ENCODE assay signal across 15 cellular contexts in genomic region chr9:37428345-37428744, GRCh38. TPM values are rescaled to one million over a fixed set of nuclear protein-coding genes. Genes with fewer than 3 reads are reported as not detected.
A peak's percentile ranks its signal among the peaks of the same experiment; 100 is the strongest.
DNase-seq lines count a peak whose midpoint lies in the region; ATAC-seq and TF ChIP-seq lines count a peak whose summit lies in the region.
"Had no signal": no experiment of that assay in that cellular context is flagged by ENCODE, and none has a peak within 500 bp of the region (broad histone marks: within the 10 kb centered on the region; RNA-seq: fewer than 3 reads in every experiment).

No MANE protein-coding gene starts in this region.

- no peak overlapping the region for H3K27ac Mint-ChIP-seq in CD4-positive, alpha-beta T cell
- H3K27ac Mint-ChIP-seq in nephron progenitor cell: peak overlapping the region; percentile 63
- peak overlapping the region; percentile 17 for H3K27ac Mint-ChIP-seq in stimulated activated effector memory CD8-positive, alpha-beta T cell treated with anti-CD3 and anti-CD28 coated beads, Interleukin-12 subunit alpha, Interleukin-12 subunit beta, amount 100 ng/mL, for 72 hours

- no peaks in the 10 kb centered on the region for H3K9me3 Mint-ChIP-seq in CD4-positive, alpha-beta T cell
- H3K9me3 Mint-ChIP-seq in nephron progenitor cell: no peaks in the 10 kb centered on the region
- H3K9me3 Mint-ChIP-seq in stimulated activated effector memory CD8-positive, alpha-beta T cell treated with anti-CD3 and anti-CD28 coated beads, Interleukin-12 subunit alpha, Interleukin-12 subunit beta, amount 100 ng/mL, for 72 hours: no peaks in the 10 kb centered on the region
- H3K9me3 Mint-ChIP-seq: CD4-positive, CD25-positive, alpha-beta regulatory T cell; H9 had no signal

- no peak for ATAC-seq in CD4-positive, alpha-beta T cell (ENCODE audit: poor library complexity)
- no peak for ATAC-seq in stimulated activated effector memory CD8-positive, alpha-beta T cell treated with anti-CD3 and anti-CD28 coated beads, Interleukin-12 subunit alpha, Interleukin-12 subunit beta, amount 100 ng/mL, for 72 hours
- ATAC-seq in HG03342 (IDR thresholded peaks at IDR 0.05; ENCODE audit: unreplicated experiment) (no peak), GM19351 (IDR thresholded peaks at IDR 0.05; ENCODE audit: unreplicated experiment) (no peak)

- no peak for DNase-seq in CD4-positive, alpha-beta T cell
- DNase-seq in RWPE1 (ENCODE audit: low spot score) (no peak), nephron progenitor cell (no peak), anterior cingulate cortex (lab: John Stamatoyannopoulos, UW) (no peak)
- DNase-seq in stimulated activated effector memory CD8-positive, alpha-beta T cell treated with anti-CD3 and anti-CD28 coated beads, Interleukin-12 subunit alpha, Interleukin-12 subunit beta, amount 100 ng/mL, for 72 hours (ENCODE audit: low spot score in 2 of 2): no peak
- DNase-seq: BE2C; C1 segment of cervical spinal cord; Caco-2; CD4-positive, CD25-positive, alpha-beta regulatory T cell; DMS153; DMS79; GDM1; H9 had no signal

- H3K27ac ChIP-seq in CD4-positive, alpha-beta T cell (ENCODE audit: low read depth, low read length): no peak overlapping the region
- peak overlapping the region; percentile 24; the same call in 1 of the 2 replicates for H3K27ac ChIP-seq in RWPE1

- H3K27me3 Mint-ChIP-seq in CD4-positive, alpha-beta T cell: no peaks in the 10 kb centered on the region
- no peaks in the 10 kb centered on the region for H3K27me3 Mint-ChIP-seq in nephron progenitor cell (ENCODE audit: low read depth, poor library complexity)
- H3K27me3 Mint-ChIP-seq: CD4-positive, CD25-positive, alpha-beta regulatory T cell had no signal

- TF ChIP-seq CTCF in CD4-positive, alpha-beta T cell (IDR thresholded peaks at IDR 0.05): no peak
- TF ChIP-seq CTCF in RWPE1 (conservative IDR thresholded peaks at IDR 0.05; ENCODE audit: low read depth) (no peak), nephron progenitor cell (IDR thresholded peaks at IDR 0.05) (no peak)

- peaks cover 13% of the 10 kb centered on the region for H3K4me1 Mint-ChIP-seq in CD4-positive, alpha-beta T cell (ENCODE audit: low read depth)
- peaks cover 38% of the 10 kb centered on the region for H3K4me1 Mint-ChIP-seq in nephron progenitor cell
- peaks cover 13% of the 10 kb centered on the region for H3K4me1 Mint-ChIP-seq in stimulated activated effector memory CD8-positive, alpha-beta T cell treated with anti-CD3 and anti-CD28 coated beads, Interleukin-12 subunit alpha, Interleukin-12 subunit beta, amount 100 ng/mL, for 72 hours

- peaks cover 54% of the 10 kb centered on the region for H3K36me3 Mint-ChIP-seq in CD4-positive, alpha-beta T cell (ENCODE audit: low read depth)
- peaks cover 42% of the 10 kb centered on the region for H3K36me3 Mint-ChIP-seq in nephron progenitor cell (ENCODE audit: low read depth)
- H3K36me3 Mint-ChIP-seq in stimulated activated effector memory CD8-positive, alpha-beta T cell treated with anti-CD3 and anti-CD28 coated beads, Interleukin-12 subunit alpha, Interleukin-12 subunit beta, amount 100 ng/mL, for 72 hours: peaks cover 53% of the 10 kb centered on the region

- no peaks in the 10 kb centered on the region for H3K9me3 ChIP-seq in CD4-positive, alpha-beta T cell (ENCODE audit: control insufficient read depth, low read length)
- H3K9me3 ChIP-seq: BE2C, Caco-2 had no signal

- CTCF ChIA-PET in CD4-positive, alpha-beta T cell (lab: Charles Lee): no interaction called here
- CTCF ChIA-PET in RWPE1 (lab: Yijun Ruan, JAX): interaction anchor here (1.0 kb wide), 1 partner anchor 13 kb away, joined by 3 read pairs; no protein-coding TSS in a partner anchor

- POLR2A ChIA-PET in CD4-positive, alpha-beta T cell (lab: Charles Lee): no interaction called here
- POLR2A ChIA-PET in RWPE1 (lab: Yijun Ruan, JAX; ENCODE audit: low non-redundant PET): no interaction called here

- intact Hi-C loops in CD4-positive, alpha-beta T cell (cut with DNase I, micrococcal nuclease): no loop called here

- H3K27me3 ChIP-seq in CD4-positive, alpha-beta T cell (ENCODE audit: control insufficient read depth, insufficient read depth, low read length): no peaks in the 10 kb centered on the region
- H3K27me3 ChIP-seq: BE2C had no signal

- peak overlapping the region; percentile 7 for H3K4me3 Mint-ChIP-seq in CD4-positive, alpha-beta T cell
- no peak overlapping the region for H3K4me3 Mint-ChIP-seq in nephron progenitor cell
- H3K4me3 Mint-ChIP-seq in stimulated activated effector memory CD8-positive, alpha-beta T cell treated with anti-CD3 and anti-CD28 coated beads, Interleukin-12 subunit alpha, Interleukin-12 subunit beta, amount 100 ng/mL, for 72 hours: no peak overlapping the region
- H3K4me3 Mint-ChIP-seq: CD4-positive, CD25-positive, alpha-beta regulatory T cell; H9 had no signal

RNA-seq across cellular contexts. Expression of gene GRHPR, which starts 5.8 kb away (rescaled TPM):
- total RNA-seq in CD4-positive, alpha-beta T cell: 10 to 100 TPM; 29.0 to 29.6 TPM

RNA-seq across cellular contexts. Expression of gene ZBTB5, which starts 36.9 kb away (rescaled TPM):
- total RNA-seq in CD4-positive, alpha-beta T cell: 10 to 100 TPM; 21.3 to 22.0 TPM

RNA-seq across cellular contexts. Expression of gene POLR1E, which starts 57.4 kb away (rescaled TPM):
- 10 to 100 TPM; 28.9 to 29.7 TPM for total RNA-seq in CD4-positive, alpha-beta T cell
